In genomic region chr2:67340118-67341011, GRCh38 we compare ENCODE assay signal across 16 cellular contexts.
"Had no signal": no experiment of that assay in that cellular context is flagged by ENCODE, and none has a peak within 500 bp of the region (broad histone marks: within the 10 kb centered on the region; RNA-seq: fewer than 3 reads in every experiment).

No MANE protein-coding gene starts in this region.

- H3K27me3 ChIP-seq: gastrocnemius medialis, thyroid gland had no signal

- H3K4me1 Mint-ChIP-seq: activated naive CD4-positive, alpha-beta T cell treated with anti-CD3 and anti-CD28 coated beads, Interleukin-2, amount 50 U/mL, for 24 hours; nephron had no signal

- H3K27ac Mint-ChIP-seq: activated naive CD4-positive, alpha-beta T cell treated with anti-CD3 and anti-CD28 coated beads, Interleukin-2, amount 50 U/mL, for 24 hours; nephron had no signal

- ATAC-seq: gastrocnemius medialis, left lobe of liver had no signal

- H3K4me1 ChIP-seq: gastrocnemius medialis, thyroid gland had no signal

- DNase-seq: activated CD4-positive, alpha-beta T cell treated with anti-CD3 and anti-CD28 coated beads for 1 hour; activated CD4-positive, alpha-beta T cell treated with anti-CD3 and anti-CD28 coated beads, Interleukin-2, amount 50 U/mL, for 4 hours; activated gamma-delta T cell; effector CD4-positive, alpha-beta T cell; gastrocnemius medialis; mammary epithelial cell; midbrain; nucleus accumbens; stimulated activated CD4-positive, alpha-beta T cell treated with anti-CD3 and anti-CD28 coated beads, Interleukin-2, amount 100 ng/mL, for 24 hours; stimulated activated naive CD4-positive, alpha-beta T cell treated with Interleukin-2 at 50 U/mL for 16 hours; T-helper 2 cell; thyroid gland had no signal

- H3K9me3 ChIP-seq: gastrocnemius medialis, thyroid gland had no signal

- H3K4me3 Mint-ChIP-seq: activated naive CD4-positive, alpha-beta T cell treated with anti-CD3 and anti-CD28 coated beads, Interleukin-2, amount 50 U/mL, for 24 hours; nephron had no signal

- H3K36me3 ChIP-seq: gastrocnemius medialis, thyroid gland had no signal

- H3K9me3 Mint-ChIP-seq: activated naive CD4-positive, alpha-beta T cell treated with anti-CD3 and anti-CD28 coated beads, Interleukin-2, amount 50 U/mL, for 24 hours had no signal

- H3K4me3 ChIP-seq: gastrocnemius medialis, thyroid gland had no signal

- H3K36me3 Mint-ChIP-seq: activated naive CD4-positive, alpha-beta T cell treated with anti-CD3 and anti-CD28 coated beads, Interleukin-2, amount 50 U/mL, for 24 hours had no signal

- H3K27ac ChIP-seq: gastrocnemius medialis, thyroid gland, VCaP had no signal
